Comparison of ENCODE assay signal across 9 cellular contexts in the genomic region with DNA sequence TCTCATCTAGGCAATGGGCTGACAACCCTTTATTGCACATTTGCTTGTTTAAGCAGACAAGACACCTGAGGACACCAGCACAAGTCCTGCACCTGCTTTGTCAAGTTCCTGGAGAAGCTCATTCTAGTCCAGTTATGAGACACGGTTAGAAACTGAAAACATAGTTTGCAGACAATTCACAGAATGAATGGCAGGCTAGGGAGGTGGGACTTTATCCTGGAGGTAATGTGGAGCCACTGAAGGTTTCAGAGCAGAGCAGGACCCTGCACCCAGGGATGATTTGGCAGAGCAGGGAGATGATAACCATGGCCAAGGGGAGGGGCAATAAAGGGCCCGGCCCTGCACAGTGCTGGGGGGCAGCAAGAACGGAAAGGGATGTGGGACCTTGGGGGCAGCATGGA. TPM values are rescaled to one million over a fixed set of nuclear protein-coding genes. Genes with fewer than 3 reads are reported as not detected.
DNase-seq lines count a peak whose midpoint lies in the region; ATAC-seq and TF ChIP-seq lines count a peak whose summit lies in the region.
"Had no signal": no experiment of that assay in that cellular context is flagged by ENCODE, and none has a peak within 500 bp of the region (broad histone marks: within the 10 kb centered on the region; RNA-seq: fewer than 3 reads in every experiment).

No MANE protein-coding gene starts in this region.

- H3K4me3 ChIP-seq in suprapubic skin (no peak overlapping the region), lower lobe of right lung (no peak overlapping the region)

- WGBS in suprapubic skin: 54% methylated on average over 3 of the region's 3 CpGs

- no peak for TF ChIP-seq EP300 in suprapubic skin (IDR thresholded peaks at IDR 0.05)

- H3K27me3 ChIP-seq in suprapubic skin (no peaks in the 10 kb centered on the region), lower lobe of right lung (ENCODE audit: low read depth) (no peaks in the 10 kb centered on the region)

- H3K27ac ChIP-seq in suprapubic skin: peak overlapping the region; percentile 26
- H3K27ac ChIP-seq in lower lobe of right lung: no peak overlapping the region
- H3K27ac ChIP-seq: C4-2B had no signal

- POLR2A ChIA-PET in activated CD4-positive, alpha-beta memory T cell treated with anti-CD3 and anti-CD28 coated beads for 36 hours (lab: Charles Lee): no interaction called here

- H3K9me3 Mint-ChIP-seq in activated naive CD4-positive, alpha-beta T cell treated with anti-CD3 and anti-CD28 coated beads, Interleukin-2, amount 50 U/mL, for 72 hours: peaks cover 0 to 11% of the 10 kb centered on the region in 2 donors
- no peaks in the 10 kb centered on the region for H3K9me3 Mint-ChIP-seq in activated CD4-positive, alpha-beta memory T cell treated with anti-CD3 and anti-CD28 coated beads for 36 hours

- H3K36me3 Mint-ChIP-seq in activated naive CD4-positive, alpha-beta T cell treated with anti-CD3 and anti-CD28 coated beads, Interleukin-2, amount 50 U/mL, for 72 hours: peaks cover 0 to 23% of the 10 kb centered on the region in 2 donors
- H3K36me3 Mint-ChIP-seq in activated CD4-positive, alpha-beta memory T cell treated with anti-CD3 and anti-CD28 coated beads for 36 hours: no peaks in the 10 kb centered on the region

- peak; percentile 26 to 77 for ATAC-seq in activated naive CD4-positive, alpha-beta T cell treated with anti-CD3 and anti-CD28 coated beads, Interleukin-2, amount 50 U/mL, for 72 hours
- ATAC-seq in HG02852 (IDR thresholded peaks at IDR 0.05; ENCODE audit: unreplicated experiment) (peak; percentile 58), lower lobe of right lung (no peak)

- no peak overlapping the region for H3K4me3 Mint-ChIP-seq in activated CD4-positive, alpha-beta memory T cell treated with anti-CD3 and anti-CD28 coated beads for 36 hours

- no peaks in the 10 kb centered on the region for H3K9me3 ChIP-seq in suprapubic skin
- H3K9me3 ChIP-seq in lower lobe of right lung: no peaks in the 10 kb centered on the region

- H3K4me1 ChIP-seq in suprapubic skin (peaks cover 16% of the 10 kb centered on the region), lower lobe of right lung (peaks cover 13% of the 10 kb centered on the region)

- H3K27ac Mint-ChIP-seq in activated naive CD4-positive, alpha-beta T cell treated with anti-CD3 and anti-CD28 coated beads, Interleukin-2, amount 50 U/mL, for 72 hours: peak overlapping the region in 1 of 2 donors; percentile 98
- H3K27ac Mint-ChIP-seq in activated CD4-positive, alpha-beta memory T cell treated with anti-CD3 and anti-CD28 coated beads for 36 hours: peak overlapping the region; percentile 85

- no peak for TF ChIP-seq POLR2A in suprapubic skin (IDR thresholded peaks at IDR 0.05)

- no peak for TF ChIP-seq CTCF in suprapubic skin (IDR thresholded peaks at IDR 0.05)
- TF ChIP-seq CTCF in lower lobe of right lung (IDR thresholded peaks at IDR 0.05): no peak

- DNase-seq in activated naive CD4-positive, alpha-beta T cell treated with anti-CD3 and anti-CD28 coated beads, Interleukin-2, amount 50 U/mL, for 72 hours (ENCODE audit: low spot score in 2 of 2): peak in 1 of 2 donors; percentile 18
- DNase-seq in activated naive CD4-positive, alpha-beta T cell (lab: John Stamatoyannopoulos, UW): no peak
- peak; percentile 38 for DNase-seq in activated CD4-positive, alpha-beta memory T cell treated with anti-CD3 and anti-CD28 coated beads for 36 hours
- DNase-seq in suprapubic skin (ENCODE audit: low spot score in 2 of 2) (no peak), D341Med (ENCODE audit: low spot score) (no peak), lower lobe of right lung (no peak), DMS53 treated with DMSO at 0.1 percent for 48 hours (lab: John Stamatoyannopoulos, UW; ENCODE audit: unreplicated experiment) (no peak)

- intact Hi-C loops in activated CD4-positive, alpha-beta memory T cell treated with anti-CD3 and anti-CD28 coated beads for 36 hours (cut with micrococcal nuclease): loop anchor here (1.0 to 2.0 kb wide), 3 partner anchors 41 to 114 kb away; partner anchors contain the start of gene SHB
- intact Hi-C loops in lower lobe of right lung (cut with DNase I): no loop called here

- CTCF ChIA-PET in activated CD4-positive, alpha-beta memory T cell treated with anti-CD3 and anti-CD28 coated beads for 36 hours (lab: Charles Lee): interaction anchor here (1.0 kb wide), 1 partner anchor 114 kb away, joined by 4 read pairs; the partner anchor contains the start of gene SHB

- H3K27me3 Mint-ChIP-seq in activated CD4-positive, alpha-beta memory T cell treated with anti-CD3 and anti-CD28 coated beads for 36 hours: no peaks in the 10 kb centered on the region

- peaks cover 26% of the 10 kb centered on the region for H3K4me1 Mint-ChIP-seq in activated CD4-positive, alpha-beta memory T cell treated with anti-CD3 and anti-CD28 coated beads for 36 hours (ENCODE audit: low read depth)

- H3K36me3 ChIP-seq in suprapubic skin (peaks cover 27% of the 10 kb centered on the region), lower lobe of right lung (peaks cover 37% of the 10 kb centered on the region)

RNA-seq across cellular contexts. Expression of gene SLC25A51, which starts 50.7 kb away (rescaled TPM):
- 10 to 100 TPM; 20.2 to 24.5 TPM for total RNA-seq in activated naive CD4-positive, alpha-beta T cell treated with anti-CD3 and anti-CD28 coated beads, Interleukin-2, amount 50 U/mL, for 72 hours
- total RNA-seq in activated CD4-positive, alpha-beta memory T cell treated with anti-CD3 and anti-CD28 coated beads for 36 hours: 10 to 100 TPM; 24.0 to 25.8 TPM
- 10 to 100 TPM; 21.0 to 31.6 (median 26.1) TPM for total RNA-seq in suprapubic skin
- 23.8 TPM for total RNA-seq in lower lobe of right lung

Comparison
In these comparisons a context has a peak if more than half of its experiments do, and no peak if none do; other contexts are left out.
1. ATAC-seq: peak in activated naive CD4-positive, alpha-beta T cell treated with anti-CD3 and anti-CD28 coated beads, Interleukin-2, amount 50 U/mL, for 72 hours (2 of 2) and HG02852 (single experiment); none in lower lobe of right lung (0 of 2).